Comparison of ENCODE assay signal across 8 cellular contexts in genomic region chr1:150922519-150922975, GRCh38. TPM values are rescaled to one million over a fixed set of nuclear protein-coding genes. Genes with fewer than 3 reads are reported as not detected.
DNase-seq lines count a peak whose midpoint lies in the region; ATAC-seq and TF ChIP-seq lines count a peak whose summit lies in the region.

No MANE protein-coding gene starts in this region.

- H3K79me2 ChIP-seq in DND-41 (ENCODE audit: insufficient read depth, low read length): peaks cover 11% of the 10 kb centered on the region

- H3K4me1 ChIP-seq in DND-41 (ENCODE audit: insufficient read depth, low read length): peaks cover 14% of the 10 kb centered on the region

- peak; percentile 91 for TF ChIP-seq CTCF in DND-41 (IDR thresholded peaks at IDR 0.05; ENCODE audit: borderline replicate concordance, extremely low read depth, low read length, poor library complexity, severe bottlenecking)

- H3K27ac Mint-ChIP-seq in activated naive CD4-positive, alpha-beta T cell treated with anti-CD3 and anti-CD28 coated beads, Interleukin-2, amount 50 U/mL, for 24 hours: peak overlapping the region; percentile 55

- H3K4me1 Mint-ChIP-seq in activated naive CD4-positive, alpha-beta T cell treated with anti-CD3 and anti-CD28 coated beads, Interleukin-2, amount 50 U/mL, for 24 hours: peaks cover 20% of the 10 kb centered on the region

- H3K4me2 ChIP-seq in DND-41 (ENCODE audit: insufficient read depth, low read length): 0 out of 2 replicates have a peak overlapping the region, but pooled peaks have one; percentile 16

- no peak overlapping the region for H3K9ac ChIP-seq in DND-41 (ENCODE audit: low read depth, low read length)

- intact Hi-C loops in left cardiac atrium (cut with DNase I): loop anchor here in 1 of 2 donors (10.0 kb wide), 2 partner anchors 48 to 52 kb away; partner anchors contain the start of genes ARNT and CERS2

- H3K9me3 ChIP-seq in DND-41 (ENCODE audit: insufficient read depth, low read length, severe bottlenecking): no peaks in the 10 kb centered on the region

- H3K27me3 Mint-ChIP-seq in activated naive CD4-positive, alpha-beta T cell treated with anti-CD3 and anti-CD28 coated beads, Interleukin-2, amount 50 U/mL, for 24 hours: no peaks in the 10 kb centered on the region

- H4K20me1 ChIP-seq in DND-41 (ENCODE audit: insufficient read depth, low read length): no peaks in the 10 kb centered on the region

- H3K27me3 ChIP-seq in DND-41 (ENCODE audit: insufficient read depth, low read length, poor library complexity): no peaks in the 10 kb centered on the region

- peaks cover 3% of the 10 kb centered on the region for H3K36me3 Mint-ChIP-seq in activated naive CD4-positive, alpha-beta T cell treated with anti-CD3 and anti-CD28 coated beads, Interleukin-2, amount 50 U/mL, for 24 hours

- H2AFZ ChIP-seq in DND-41 (ENCODE audit: low read depth, low read length): peak overlapping the region; percentile 41

- H3K27ac ChIP-seq in DND-41 (ENCODE audit: low read length): no peak overlapping the region

- H3K4me3 ChIP-seq in DND-41 (ENCODE audit: low read depth in 1 of 2, low read length in 2 of 2): no peak overlapping the region

- DNase-seq in DND-41 (peak; percentile 77), HCEC 1CT (peak; percentile 93), NCI-H1105 treated with DMSO at 0.1 percent for 48 hours (lab: John Stamatoyannopoulos, UW) (peak; percentile 78), SKM-1 treated with dmso at 0.1 percent for 144 hours (lab: John Stamatoyannopoulos, UW; ENCODE audit: unreplicated experiment) (peak; percentile 87), left cardiac atrium (peak; percentile 67), renal cortical epithelial cell (ENCODE audit: low read depth) (peak; percentile 92), OCI-M2 (lab: John Stamatoyannopoulos, UW; ENCODE audit: unreplicated experiment) (no peak)

- H3K36me3 ChIP-seq in DND-41 (ENCODE audit: insufficient read depth, low read length): peaks cover 2% of the 10 kb centered on the region

- peak; percentile 44 for ATAC-seq in DND-41 (ENCODE audit: insufficient read depth, low read depth)
- ATAC-seq in left cardiac atrium: peak; percentile 21 to 48

- peak overlapping the region; percentile 36 for H3K4me3 Mint-ChIP-seq in activated naive CD4-positive, alpha-beta T cell treated with anti-CD3 and anti-CD28 coated beads, Interleukin-2, amount 50 U/mL, for 24 hours

- H3K9me3 Mint-ChIP-seq in activated naive CD4-positive, alpha-beta T cell treated with anti-CD3 and anti-CD28 coated beads, Interleukin-2, amount 50 U/mL, for 24 hours: no peaks in the 10 kb centered on the region

RNA-seq across cellular contexts. Expression of gene SETDB1, which starts 3.6 kb away (rescaled TPM):
- 10 to 100 TPM; 16.3 to 19.9 TPM for total RNA-seq in left cardiac atrium
- 33.0 and 51.1 TPM in 2 replicates for total RNA-seq in renal cortical epithelial cell

RNA-seq across cellular contexts. Expression of gene CTXND2, which starts 35.6 kb away (rescaled TPM):
- total RNA-seq in left cardiac atrium (not detected), renal cortical epithelial cell (not detected in 2 replicates)

RNA-seq across cellular contexts. Expression of gene ARNT, which starts 46.1 kb away (rescaled TPM):
- total RNA-seq in left cardiac atrium: 10 to 100 TPM; 31.9 to 32.5 TPM
- total RNA-seq in renal cortical epithelial cell: 33.2 and 65.6 TPM in 2 replicates

RNA-seq across cellular contexts. Expression of gene CERS2, which starts 52.1 kb away (rescaled TPM):
- total RNA-seq in left cardiac atrium (100 to 1,000 TPM in 1 of 2 donors, 10 to 100 TPM in 1; 72.0 to 105 TPM), renal cortical epithelial cell (119 and 202 TPM in 2 replicates)

RNA-seq across cellular contexts. Expression of gene ANXA9, which starts 59.5 kb away (rescaled TPM):
- under 1 TPM; 0.15 to 0.44 TPM for total RNA-seq in left cardiac atrium
- total RNA-seq in renal cortical epithelial cell: 0.30 and 1.6 TPM in 2 replicates
